16 cellular contexts compared by ENCODE assay signal in the genomic region with DNA sequence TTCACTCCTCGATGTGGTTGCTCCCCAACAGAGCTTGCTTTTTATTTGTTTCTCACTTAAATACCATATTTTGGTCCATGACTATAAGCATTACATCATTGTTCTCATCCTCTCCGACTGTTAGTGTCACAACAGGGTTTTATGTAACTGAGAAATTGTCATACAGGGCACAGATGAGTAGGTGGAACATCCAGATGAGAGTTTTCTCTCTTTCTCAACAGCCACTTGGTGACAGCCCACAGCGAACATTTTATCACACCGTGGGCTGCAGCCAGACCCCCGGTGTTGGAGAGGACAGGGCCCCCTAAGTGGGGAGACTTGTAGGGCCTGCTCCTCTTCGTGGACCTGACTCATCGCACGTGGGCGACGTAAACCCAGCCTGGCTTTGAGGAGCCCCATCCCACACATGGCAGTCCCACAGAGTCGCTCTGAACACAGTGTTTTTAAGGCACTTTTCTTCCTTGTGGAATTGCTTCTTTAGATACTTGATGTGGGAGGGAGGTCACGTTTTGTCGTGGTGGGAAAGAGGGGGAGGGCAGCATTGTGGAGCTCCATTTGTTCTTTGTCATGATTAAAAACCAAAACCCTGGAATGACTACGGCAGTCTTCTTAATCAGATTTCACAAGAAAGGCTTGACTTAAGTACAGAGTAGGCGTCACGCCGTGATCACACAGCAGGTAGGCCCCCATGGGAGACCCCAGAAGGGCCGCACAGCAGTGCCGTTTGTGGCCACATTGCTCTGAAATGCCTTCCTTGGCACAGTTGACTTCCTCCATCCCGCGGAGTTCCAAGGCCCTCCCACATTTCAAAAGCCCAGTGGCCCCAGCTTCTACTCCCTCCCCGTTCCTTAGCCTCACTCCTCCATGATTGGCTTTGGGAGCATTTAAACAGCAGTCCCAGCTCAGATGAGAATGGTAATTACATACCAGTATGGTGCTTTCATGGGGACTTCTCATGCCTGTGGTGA.
A peak's percentile ranks its signal among the peaks of the same experiment; 100 is the strongest.
DNase-seq lines count a peak whose midpoint lies in the region; ATAC-seq, FAIRE-seq and TF ChIP-seq lines count a peak whose summit lies in the region.
"Had no signal": no experiment of that assay in that cellular context is flagged by ENCODE, and none has a peak within 500 bp of the region (broad histone marks: within the 10 kb centered on the region; RNA-seq: fewer than 3 reads in every experiment).

No MANE protein-coding gene starts in this region.

- intact Hi-C loops in HepG2 (cut with micrococcal nuclease; ENCODE audit: unreplicated experiment) (no loop called here), right lobe of liver (cut with DNase I) (no loop called here), pancreas (cut with DNase I) (no loop called here)

- no peak for TF ChIP-seq RAD21 in HepG2 (CRISPR knock-in tag; IDR thresholded peaks at IDR 0.05)

- POLR2A ChIA-PET in HepG2 (lab: Yijun Ruan, JAX): no interaction called here

- TF ChIP-seq CTCF in HepG2 (CRISPR knock-in tag; IDR thresholded peaks at IDR 0.05): no peak
- no peak for TF ChIP-seq CTCF in right lobe of liver (IDR thresholded peaks at IDR 0.05)
- TF ChIP-seq CTCF in choroid plexus epithelial cell (conservative IDR thresholded peaks at IDR 0.05; ENCODE audit: low read depth, low read length): no peak
- TF ChIP-seq CTCF in pancreas (IDR thresholded peaks at IDR 0.05): no peak

- H3K9ac ChIP-seq in HepG2 (ENCODE audit: insufficient read depth, low read depth, low read length): no peak overlapping the region
- H3K9ac ChIP-seq: BLaER1 had no signal

- H3K79me2 ChIP-seq in HepG2 (ENCODE audit: insufficient read depth, low read length): no peaks in the 10 kb centered on the region

- H3K27me3 ChIP-seq in HepG2 (ENCODE audit: control insufficient read depth in 1 of 2, insufficient read depth in 2 of 2, low read length in 2 of 2) (peaks cover 0 to 2% of the 10 kb centered on the region in 2 experiments; a peak in 2 of 5 replicates), right lobe of liver (no peaks in the 10 kb centered on the region), pancreas (no peaks in the 10 kb centered on the region)
- H3K27me3 ChIP-seq: BLaER1, stomach had no signal

- H3K4me3 ChIP-seq in HepG2 (replicated peaks in 1 of 3; ENCODE audit: insufficient read depth in 1 of 3, low read depth in 2 of 3, low read length in 3 of 3) (no peak overlapping the region), right lobe of liver (no peak overlapping the region), choroid plexus epithelial cell (ENCODE audit: low read depth, low read length) (no peak overlapping the region), pancreas (no peak overlapping the region)
- H3K4me3 ChIP-seq: BLaER1, gastrocnemius medialis, K562, stomach had no signal

- no peak overlapping the region for H2AFZ ChIP-seq in HepG2 (ENCODE audit: low read length)

- no peaks in the 10 kb centered on the region for H3K4me1 ChIP-seq in HepG2 (ENCODE audit: insufficient read depth, low read length)
- no peaks in the 10 kb centered on the region for H3K4me1 ChIP-seq in right lobe of liver
- no peaks in the 10 kb centered on the region for H3K4me1 ChIP-seq in pancreas
- H3K4me1 ChIP-seq: BLaER1, gastrocnemius medialis had no signal

- H3K4me2 ChIP-seq in HepG2 (ENCODE audit: low read depth, low read length): no peak overlapping the region
- H3K4me2 ChIP-seq: BLaER1 had no signal

- 39% methylated on average over 22 of the region's 22 CpGs for WGBS in HepG2 (ENCODE audit: low lambda C conversion rate)
- WGBS in right lobe of liver (ENCODE audit: insufficient coverage, low coverage, low lambda C conversion rate, missing lambda C conversion rate): 85% methylated on average over 11 of the region's 22 CpGs
- WGBS in pancreas, 2 donors: 91 to 92% methylated on average over 22 of the region's 22 CpGs

- no TSS peak for BruUV-seq in HepG2 (replicated peaks; lab: Mats Ljungman, UMichigan)

- ATAC-seq in HepG2 (no peak), right lobe of liver (no peak), pancreas (peak in 3 of 4 donors; percentile 9 to 22 (median 15)), HG02759 (IDR thresholded peaks at IDR 0.05; ENCODE audit: unreplicated experiment) (no peak)
- ATAC-seq: gastrocnemius medialis, K562 had no signal

- FAIRE-seq in HepG2 (lab: Jason Lieb, UNC) (no peak), pancreas (lab: Jason Lieb, UNC) (no peak)
- FAIRE-seq: K562 had no signal

- H3K36me3 ChIP-seq in HepG2 (replicated peaks in 1 of 2; ENCODE audit: control insufficient read depth in 1 of 2, insufficient read depth in 2 of 2, low read length in 2 of 2) (no peaks in the 10 kb centered on the region), right lobe of liver (no peaks in the 10 kb centered on the region), pancreas (no peaks in the 10 kb centered on the region)
- H3K36me3 ChIP-seq: gastrocnemius medialis, stomach had no signal

- H3K9me3 ChIP-seq in HepG2 (ENCODE audit: low read length): no peaks in the 10 kb centered on the region
- no peaks in the 10 kb centered on the region for H3K9me3 ChIP-seq in right lobe of liver
- no peaks in the 10 kb centered on the region for H3K9me3 ChIP-seq in pancreas
- H3K9me3 ChIP-seq: BLaER1, gastrocnemius medialis, stomach had no signal

- TF ChIP-seq POLR2A in HepG2 (IDR thresholded peaks at IDR 0.05; ENCODE audit: insufficient read depth in 1 of 2, low read depth in 2 of 2, low read length in 2 of 2) (no peak), right lobe of liver (IDR thresholded peaks at IDR 0.05) (no peak)

- H3K27ac ChIP-seq in HepG2 (ENCODE audit: extremely low read length, insufficient read depth, low read length): no peak overlapping the region
- no peak overlapping the region for H3K27ac ChIP-seq in right lobe of liver
- no peak overlapping the region for H3K27ac ChIP-seq in pancreas
- H3K27ac ChIP-seq: BLaER1, gastrocnemius medialis, RWPE1 had no signal

- in situ Hi-C loops in HepG2 (cut with HindIII; ENCODE audit: extremely low pct_ligation_motif_present, low pct_unique_long_range_greater_than_20kb): no loop called here

- DNase-seq in HepG2 (ENCODE audit: low spot score): no peak
- no peak for DNase-seq in right lobe of liver
- DNase-seq in choroid plexus epithelial cell (ENCODE audit: low read depth): peak; percentile 20
- no peak for DNase-seq in pancreas
- peak; percentile 47 for DNase-seq in stromal cell of bone marrow (ENCODE audit: low read depth)
- no peak for DNase-seq in HuH-7.5 (ENCODE audit: low spot score)
- no peak for DNase-seq in T-helper 1 cell
- DNase-seq: DMS79 treated with DMSO at 0.1 percent for 48 hours, gastrocnemius medialis, NCI-H1694 treated with DMSO at 0.1 percent for 48 hours, NCI-H69, stomach had no signal

- TF ChIP-seq EP300 in HepG2 (IDR thresholded peaks at IDR 0.05; ENCODE audit: low read depth in 2 of 2, low read length in 2 of 2) (no peak), HepG2 (CRISPR knock-in tag; IDR thresholded peaks at IDR 0.05; ENCODE audit: borderline replicate concordance) (no peak)

- no peaks in the 10 kb centered on the region for H4K20me1 ChIP-seq in HepG2 (ENCODE audit: insufficient read depth, low read length)
- H4K20me1 ChIP-seq: BLaER1 had no signal

- CTCF ChIA-PET in HepG2 (lab: Yijun Ruan, JAX; ENCODE audit: low intra/inter-chr PET ratio, low total read pairs): no interaction called here

TF ChIP-seq in HepG2, 621 proteins besides CTCF, POLR2A, EP300 and RAD21:
- TF ChIP-seq ATF7 (IDR thresholded peaks at IDR 0.05) (peak; percentile 51; the same call in 1 of the 2 replicates), ATF7 (CRISPR knock-in tag; IDR thresholded peaks at IDR 0.05) (no peak), DR1 (CRISPR knock-in tag; IDR thresholded peaks at IDR 0.05) (no peak)
- TF ChIP-seq, protein P1, sequence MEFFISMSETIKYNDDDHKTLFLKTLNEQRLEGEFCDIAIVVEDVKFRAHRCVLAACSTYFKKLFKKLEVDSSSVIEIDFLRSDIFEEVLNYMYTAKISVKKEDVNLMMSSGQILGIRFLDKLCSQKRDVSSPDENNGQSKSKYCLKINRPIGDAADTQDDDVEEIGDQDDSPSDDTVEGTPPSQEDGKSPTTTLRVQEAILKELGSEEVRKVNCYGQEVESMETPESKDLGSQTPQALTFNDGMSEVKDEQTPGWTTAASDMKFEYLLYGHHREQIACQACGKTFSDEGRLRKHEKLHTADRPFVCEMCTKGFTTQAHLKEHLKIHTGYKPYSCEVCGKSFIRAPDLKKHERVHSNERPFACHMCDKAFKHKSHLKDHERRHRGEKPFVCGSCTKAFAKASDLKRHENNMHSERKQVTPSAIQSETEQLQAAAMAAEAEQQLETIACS (CRISPR knock-in tag; IDR thresholded peaks at IDR 0.05): no peak
TF ChIP-seq in HepG2: peak in this region for 1.

Comparison
In these comparisons a context has a peak if more than half of its experiments do, and no peak if none do; other contexts are left out.
1. ATAC-seq: peak in pancreas (3 of 4); none in HepG2 (single experiment), right lobe of liver (0 of 4) and HG02759 (single experiment).
2. DNase-seq: peak in choroid plexus epithelial cell (single experiment) and stromal cell of bone marrow (single experiment); none in HepG2 (single experiment), right lobe of liver (0 of 3), pancreas (0 of 6), HuH-7.5 (single experiment) and T-helper 1 cell (0 of 5).